Comparison of ENCODE assay signal across 14 cellular contexts in genomic region chr7:158431055-158431940, GRCh38.
DNase-seq lines count a peak whose midpoint lies in the region; ATAC-seq, FAIRE-seq and TF ChIP-seq lines count a peak whose summit lies in the region.
"Had no signal": no experiment of that assay in that cellular context is flagged by ENCODE, and none has a peak within 500 bp of the region (broad histone marks: within the 10 kb centered on the region; RNA-seq: fewer than 3 reads in every experiment).

No MANE protein-coding gene starts in this region.

- H3K4me3 Mint-ChIP-seq in nephron progenitor cell: no peak overlapping the region
- no peak overlapping the region for H3K4me3 Mint-ChIP-seq in effector memory CD8-positive, alpha-beta T cell
- H3K4me3 Mint-ChIP-seq: activated CD4-positive, alpha-beta memory T cell treated with anti-CD3 and anti-CD28 coated beads, Interleukin-2, amount 10 ng/mL, durations not matched to agents 7 days and 5 days; CD4-positive, alpha-beta T cell had no signal

- no peak for TF ChIP-seq EP300 in SK-N-SH (IDR thresholded peaks at IDR 0.05; ENCODE audit: borderline replicate concordance in 1 of 2, low read depth in 1 of 2, low read length in 1 of 2)

- TF ChIP-seq RAD21 in SK-N-SH (IDR thresholded peaks at IDR 0.05; ENCODE audit: low read length): no peak

- FAIRE-seq in bronchial epithelial cell (lab: Jason Lieb, UNC): peak; percentile 73

- no peaks in the 10 kb centered on the region for H3F3A ChIP-seq in SK-N-SH (replicated peaks; ENCODE audit: insufficient read depth)

- H3K9ac ChIP-seq in SK-N-SH: no peak overlapping the region
- H3K9ac ChIP-seq in stomach smooth muscle (ENCODE audit: low read length in 2 of 2): peak overlapping the region in 1 of 2 donors; percentile 37

- 43% methylated on average over 11 of the region's 12 CpGs for WGBS in SK-N-SH (ENCODE audit: low lambda C conversion rate)

- peaks cover 7% of the 10 kb centered on the region for H3K27me3 Mint-ChIP-seq in nephron progenitor cell (ENCODE audit: low read depth, poor library complexity)
- peaks cover 17 to 60% of the 10 kb centered on the region in 2 donors for H3K27me3 Mint-ChIP-seq in effector memory CD8-positive, alpha-beta T cell

- no peak overlapping the region for H3K4me2 ChIP-seq in SK-N-SH

- H3K36me3 ChIP-seq in SK-N-SH (replicated peaks in 1 of 2; ENCODE audit: control insufficient read depth in 1 of 2, insufficient read depth in 2 of 2, low read length in 1 of 2) (no peaks in the 10 kb centered on the region), bronchial epithelial cell (ENCODE audit: control insufficient read depth, insufficient read depth, low read length) (no peaks in the 10 kb centered on the region), stomach smooth muscle (ENCODE audit: control insufficient read depth in 2 of 2, insufficient read depth in 2 of 2, low read length in 2 of 2) (no peaks in the 10 kb centered on the region)

- peaks cover 15% of the 10 kb centered on the region for H3K9me3 Mint-ChIP-seq in nephron progenitor cell
- no peaks in the 10 kb centered on the region for H3K9me3 Mint-ChIP-seq in effector memory CD8-positive, alpha-beta T cell
- H3K9me3 Mint-ChIP-seq: activated CD4-positive, alpha-beta memory T cell treated with anti-CD3 and anti-CD28 coated beads, Interleukin-2, amount 10 ng/mL, durations not matched to agents 7 days and 5 days; activated T-helper 2 cell treated with anti-CD3 and anti-CD28 coated beads, Interferon-gamma antibody, Interleukin-2, Interleukin-4, amounts not matched to agents 10 μg/mL and 5 μg/mL and 100 μg/mL, durations not matched to agents 14 hours and 24 hours and 36 hours; CD4-positive, alpha-beta T cell had no signal

- CTCF ChIA-PET in SK-N-SH (lab: Yijun Ruan, JAX): interaction anchor here (1.0 kb wide), 1 partner anchor 8 kb away, joined by 3 read pairs; no protein-coding TSS in a partner anchor

- H3K4me1 Mint-ChIP-seq in nephron progenitor cell: peaks cover 54% of the 10 kb centered on the region
- peaks cover 0 to 3% of the 10 kb centered on the region in 2 donors for H3K4me1 Mint-ChIP-seq in effector memory CD8-positive, alpha-beta T cell (ENCODE audit: low read depth in 2 of 2)
- H3K4me1 Mint-ChIP-seq: activated CD4-positive, alpha-beta memory T cell treated with anti-CD3 and anti-CD28 coated beads, Interleukin-2, amount 10 ng/mL, durations not matched to agents 7 days and 5 days had no signal

- H3K36me3 Mint-ChIP-seq in nephron progenitor cell (ENCODE audit: low read depth): no peaks in the 10 kb centered on the region
- H3K36me3 Mint-ChIP-seq in effector memory CD8-positive, alpha-beta T cell (ENCODE audit: insufficient read depth): no peaks in the 10 kb centered on the region

- no peaks in the 10 kb centered on the region for H3K79me2 ChIP-seq in SK-N-SH (ENCODE audit: insufficient read depth)

- H4K20me1 ChIP-seq in SK-N-SH (ENCODE audit: insufficient read depth): no peaks in the 10 kb centered on the region

- ATAC-seq in SK-N-SH treated with all-trans-retinoic acid at 6 μM for 48 hours: no peak
- ATAC-seq in GM19023 (IDR thresholded peaks at IDR 0.05; ENCODE audit: unreplicated experiment): no peak
- no peak for ATAC-seq in effector memory CD8-positive, alpha-beta T cell (replicated peaks)
- ATAC-seq in HG03378 (IDR thresholded peaks at IDR 0.05; ENCODE audit: unreplicated experiment): no peak

- H3K27me3 ChIP-seq in SK-N-SH (ENCODE audit: insufficient read depth) (no peaks in the 10 kb centered on the region), bronchial epithelial cell (ENCODE audit: control insufficient read depth, insufficient read depth, low read length) (no peaks in the 10 kb centered on the region), stomach smooth muscle (ENCODE audit: control insufficient read depth in 1 of 2, insufficient read depth in 2 of 2, low read length in 2 of 2) (no peaks in the 10 kb centered on the region)

- H3K4me3 ChIP-seq in SK-N-SH (ENCODE audit: low read depth in 2 of 2, low read length in 1 of 2): no peak overlapping the region
- H3K4me3 ChIP-seq in bronchial epithelial cell (ENCODE audit: low read depth, low read length): no peak overlapping the region
- peak overlapping the region; percentile 38 to 63 for H3K4me3 ChIP-seq in stomach smooth muscle (ENCODE audit: low read length in 2 of 2)
- H3K4me3 ChIP-seq: skin epidermis had no signal

- TF ChIP-seq CTCF in SK-N-SH (IDR thresholded peaks at IDR 0.05) (no peak), bronchial epithelial cell (IDR thresholded peaks at IDR 0.05; ENCODE audit: insufficient read depth, low read length, severe bottlenecking) (no peak), nephron progenitor cell (IDR thresholded peaks at IDR 0.05) (no peak)

- peak overlapping the region; percentile 29 for H3K27ac Mint-ChIP-seq in nephron progenitor cell
- no peak overlapping the region for H3K27ac Mint-ChIP-seq in effector memory CD8-positive, alpha-beta T cell
- H3K27ac Mint-ChIP-seq: activated CD4-positive, alpha-beta memory T cell treated with anti-CD3 and anti-CD28 coated beads, Interleukin-2, amount 10 ng/mL, durations not matched to agents 7 days and 5 days; activated T-helper 2 cell treated with anti-CD3 and anti-CD28 coated beads, Interferon-gamma antibody, Interleukin-2, Interleukin-4, amounts not matched to agents 10 μg/mL and 5 μg/mL and 100 μg/mL, durations not matched to agents 14 hours and 24 hours and 36 hours; CD4-positive, alpha-beta T cell had no signal

- no peaks in the 10 kb centered on the region for H3K9me2 ChIP-seq in SK-N-SH

- POLR2A ChIA-PET in SK-N-SH (lab: Yijun Ruan, JAX): no interaction called here

- H3K4me1 ChIP-seq in SK-N-SH (ENCODE audit: control insufficient read depth in 1 of 2, insufficient read depth in 2 of 2, low read depth in 1 of 2, low read length in 1 of 2) (peaks cover 0 to 37% of the 10 kb centered on the region in 2 experiments; a peak in 2 of 4 replicates), stomach smooth muscle (ENCODE audit: control insufficient read depth, insufficient read depth, low read length) (peaks cover 9% of the 10 kb centered on the region)

- peak; percentile 38 for DNase-seq in SK-N-SH
- DNase-seq in bronchial epithelial cell (ENCODE audit: low read depth): no peak
- DNase-seq in nephron progenitor cell: no peak
- DNase-seq in effector memory CD8-positive, alpha-beta T cell: no peak
- DNase-seq: activated CD4-positive, alpha-beta memory T cell treated with anti-CD3 and anti-CD28 coated beads, Interleukin-2, amount 10 ng/mL, durations not matched to agents 7 days and 5 days; CD4-positive, alpha-beta T cell; EL; KBM-7 had no signal

- H2AFZ ChIP-seq in SK-N-SH (ENCODE audit: low read depth): no peak overlapping the region

- H3K9me3 ChIP-seq in SK-N-SH (peaks cover 3% of the 10 kb centered on the region; the same call in 1 of the 2 replicates), stomach smooth muscle (ENCODE audit: control insufficient read depth in 2 of 2, low read length in 2 of 2) (peaks cover 0 to 3% of the 10 kb centered on the region in 2 donors)

- H3K27ac ChIP-seq in SK-N-SH (ENCODE audit: low read depth in 2 of 2, low read length in 1 of 2) (peak overlapping the region in 1 of 2 experiments; percentile 44; a peak in 2 of 4 replicates), stomach smooth muscle (ENCODE audit: low read length) (no peak overlapping the region)
- H3K27ac ChIP-seq: skin epidermis had no signal

TF ChIP-seq in SK-N-SH, 30 proteins besides CTCF, POLR2A, EP300 and RAD21 (continues in another document):
- no peak for TF ChIP-seq MEF2A (IDR thresholded peaks at IDR 0.05; ENCODE audit: borderline replicate concordance, low read depth)
- TF ChIP-seq YY1 (IDR thresholded peaks at IDR 0.05; ENCODE audit: low read depth): no peak
- TF ChIP-seq TAF1 (IDR thresholded peaks at IDR 0.05; ENCODE audit: borderline replicate concordance, low read depth, low read length): no peak
- TF ChIP-seq JUND (IDR thresholded peaks at IDR 0.05): no peak
- TF ChIP-seq IRF3 (IDR thresholded peaks at IDR 0.05; ENCODE audit: low read depth, low read length): no peak
- no peak for TF ChIP-seq FOXM1 (IDR thresholded peaks at IDR 0.05; ENCODE audit: low read depth)

TF ChIP-seq in SK-N-SH treated with all-trans-retinoic acid at 6 μM for 48 hours, 23 proteins besides CTCF, POLR2A, EP300 and RAD21:
- TF ChIP-seq ZFP3 (CRISPR knock-in tag; IDR thresholded peaks at IDR 0.05) (no peak), RARB (CRISPR knock-in tag; IDR thresholded peaks at IDR 0.05) (no peak), CSDC2 (CRISPR knock-in tag; IDR thresholded peaks at IDR 0.05) (no peak), ARNTL (CRISPR knock-in tag; IDR thresholded peaks at IDR 0.05; ENCODE audit: borderline replicate concordance, low read depth) (no peak), ZNF70 (CRISPR knock-in tag; IDR thresholded peaks at IDR 0.05) (no peak), ZFP30 (CRISPR knock-in tag; IDR thresholded peaks at IDR 0.05) (no peak), PATZ1 (CRISPR knock-in tag; IDR thresholded peaks at IDR 0.05; ENCODE audit: borderline replicate concordance) (no peak), ZC3H10 (CRISPR knock-in tag; IDR thresholded peaks at IDR 0.05) (no peak), OSR1 (CRISPR knock-in tag; IDR thresholded peaks at IDR 0.05) (no peak)
TF ChIP-seq in SK-N-SH treated with all-trans-retinoic acid at 6 μM for 48 hours: peak in this region for 0.

Comparison
In these comparisons a context has a peak if more than half of its experiments do, and no peak if none do; other contexts are left out.
1. H3K4me3 ChIP-seq: peak in stomach smooth muscle (2 of 2); none in SK-N-SH (0 of 2) and bronchial epithelial cell (single experiment).